In the genomic region with DNA sequence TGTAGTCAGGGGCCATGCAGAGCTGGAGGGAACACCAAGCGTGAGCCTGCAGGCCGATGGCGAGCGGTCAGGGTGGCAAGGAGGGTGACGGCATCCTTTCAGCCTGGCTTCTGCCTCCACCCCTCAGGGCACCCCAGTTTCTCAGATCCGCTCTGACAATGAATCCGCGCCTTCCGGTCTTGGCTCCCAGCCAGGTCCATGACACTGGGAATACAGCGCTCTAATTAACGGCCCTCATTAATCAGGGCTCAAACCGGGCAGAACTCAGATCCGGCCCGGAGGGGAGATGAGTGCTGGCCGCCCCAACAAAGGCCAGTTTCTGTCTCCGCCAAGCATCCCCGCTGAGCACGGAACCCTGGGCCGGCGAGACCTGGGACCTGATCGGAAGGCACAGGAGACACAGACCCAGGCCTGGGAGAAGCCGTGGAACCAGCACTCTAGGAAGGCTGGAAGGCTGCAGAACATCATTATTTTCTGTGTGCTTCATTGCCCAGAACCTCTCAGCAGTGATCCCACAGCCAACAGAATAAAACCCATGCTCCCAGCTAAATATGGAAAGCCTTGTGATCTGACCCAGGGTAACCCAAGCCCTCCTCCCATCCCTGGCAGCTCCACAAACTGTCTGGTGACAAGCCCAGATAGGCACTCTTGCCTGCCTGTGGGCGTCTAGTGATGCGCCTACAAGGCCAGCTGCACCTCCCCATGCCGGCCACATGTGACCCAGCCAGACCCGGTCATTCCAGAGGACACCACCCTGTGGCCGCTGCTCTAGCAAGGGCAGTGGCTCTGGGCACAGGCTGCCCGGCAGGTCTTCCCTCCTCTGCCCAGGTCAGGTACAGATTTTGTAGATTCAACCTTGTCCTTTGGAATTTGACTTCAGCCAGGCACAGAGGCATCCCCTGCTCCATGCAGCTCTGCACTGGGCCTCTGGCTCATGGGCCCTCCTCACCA, we compare ENCODE assay signal across 15 cellular contexts.
DNase-seq lines count a peak whose midpoint lies in the region; ATAC-seq, FAIRE-seq and TF ChIP-seq lines count a peak whose summit lies in the region.
"Had no signal": no experiment of that assay in that cellular context is flagged by ENCODE, and none has a peak within 500 bp of the region (broad histone marks: within the 10 kb centered on the region; RNA-seq: fewer than 3 reads in every experiment).

No MANE protein-coding gene starts in this region.

- H4K8ac ChIP-seq in neuronal stem cell (ENCODE audit: low read depth, low read length) = no peak overlapping the region

- H2BK15ac ChIP-seq in neuronal stem cell (ENCODE audit: low read length) = no peak overlapping the region

- TF ChIP-seq CTCF in BE2C (IDR thresholded peaks at IDR 0.05; ENCODE audit: low read depth, low read length) (peak; percentile 8; the same call in 1 of the 2 replicates), Panc1 (IDR thresholded peaks at IDR 0.05) (no peak), natural killer cell (IDR thresholded peaks at IDR 0.05) (no peak)

- H3K4me3 Mint-ChIP-seq in natural killer cell = no peak overlapping the region
- H3K4me3 Mint-ChIP-seq: activated naive CD8-positive, alpha-beta T cell; mesothelial cell of epicardium had no signal

- no peaks in the 10 kb centered on the region for H3K36me3 ChIP-seq in BE2C
- H3K36me3 ChIP-seq in Panc1 (ENCODE audit: control insufficient read depth, insufficient read depth, low read length) = no peaks in the 10 kb centered on the region
- no peaks in the 10 kb centered on the region for H3K36me3 ChIP-seq in neuronal stem cell (replicated peaks in 1 of 2; ENCODE audit: control insufficient read depth in 2 of 2, insufficient read depth in 2 of 2, low read length in 2 of 2)

- POLR2A ChIA-PET in Panc1 (lab: Charles Lee) = no interaction called here

- intact Hi-C loops in Panc1 (cut with micrococcal nuclease; ENCODE audit: unreplicated experiment) = no loop called here
- intact Hi-C loops in cardiac septum (cut with DNase I) = loop anchor here (1.0 to 5.0 kb wide), 3 partner anchors 77 to 157 kb away; no protein-coding TSS in a partner anchor
- intact Hi-C loops in natural killer cell (cut with micrococcal nuclease) = no loop called here

- BruUV-seq in Panc1 (replicated peaks; lab: Mats Ljungman, UMichigan) = no TSS peak

- no peaks in the 10 kb centered on the region for H3K36me3 Mint-ChIP-seq in natural killer cell
- H3K36me3 Mint-ChIP-seq: activated naive CD8-positive, alpha-beta T cell; mesothelial cell of epicardium had no signal

- no peak overlapping the region for H3K9ac ChIP-seq in neuronal stem cell (ENCODE audit: low read depth, low read length, poor library complexity)

- CTCF ChIA-PET in Panc1 (lab: Charles Lee) = no interaction called here

- no peaks in the 10 kb centered on the region for H3K9me3 ChIP-seq in BE2C
- no peaks in the 10 kb centered on the region for H3K9me3 ChIP-seq in Panc1 (ENCODE audit: control insufficient read depth, insufficient read depth, low read depth, low read length)
- no peaks in the 10 kb centered on the region for H3K9me3 ChIP-seq in neuronal stem cell (replicated peaks in 1 of 2; ENCODE audit: control insufficient read depth in 2 of 2, insufficient read depth in 1 of 2, low read depth in 1 of 2, low read length in 2 of 2)

- DNase-seq in BE2C (peak; percentile 58), Panc1 (ENCODE audit: low read depth, low spot score) (no peak), cardiac septum (ENCODE audit: low spot score) (peak; percentile 90), neuronal stem cell (ENCODE audit: low spot score) (no peak), natural killer cell (no peak), GM19239 (ENCODE audit: insufficient read length, low spot score) (no peak), HTR-8/SVneo (ENCODE audit: insufficient read length, low spot score) (no peak)
- DNase-seq: dermis blood vessel endothelial cell, MV-4-11, T1000 had no signal

- H3K27me3 ChIP-seq in BE2C = no peaks in the 10 kb centered on the region
- no peaks in the 10 kb centered on the region for H3K27me3 ChIP-seq in Panc1 (ENCODE audit: control insufficient read depth, insufficient read depth, low read length)
- H3K27me3 ChIP-seq in neuronal stem cell (ENCODE audit: control insufficient read depth in 3 of 3, insufficient read depth in 3 of 3, low read depth in 1 of 3, low read length in 3 of 3) = no peaks in the 10 kb centered on the region

- H3K18ac ChIP-seq in neuronal stem cell (ENCODE audit: low read length) = peak overlapping the region; percentile 78

- ATAC-seq in Panc1 (peak; percentile 61), natural killer cell (no peak), HG02588 (IDR thresholded peaks at IDR 0.05; ENCODE audit: unreplicated experiment) (no peak)

- no peak overlapping the region for H3K4me2 ChIP-seq in neuronal stem cell (ENCODE audit: insufficient read depth, low read length, poor library complexity, severe bottlenecking)

- H3K9me3 Mint-ChIP-seq in natural killer cell = no peaks in the 10 kb centered on the region
- H3K9me3 Mint-ChIP-seq: mesothelial cell of epicardium had no signal

- H3K79me1 ChIP-seq in neuronal stem cell (ENCODE audit: low read depth, low read length) = no peaks in the 10 kb centered on the region

- no peak overlapping the region for H2BK12ac ChIP-seq in neuronal stem cell (ENCODE audit: low read length)

- H3K23ac ChIP-seq in neuronal stem cell (ENCODE audit: low read depth, low read length, poor library complexity) = peak overlapping the region; percentile 27

- WGBS in neuronal stem cell (ENCODE audit: extremely low coverage in 2 of 2, insufficient read length in 2 of 2, insufficient replicate concordance in 1 of 2), 2 donors = no CpG with 5 or more reads among the region's 28 CpGs

- no peaks in the 10 kb centered on the region for H3K27me3 Mint-ChIP-seq in natural killer cell (ENCODE audit: low read depth in 2 of 2)
- H3K27me3 Mint-ChIP-seq: activated naive CD8-positive, alpha-beta T cell had no signal

- H3K14ac ChIP-seq in neuronal stem cell (ENCODE audit: low read length) = no peak overlapping the region

- H3K27ac ChIP-seq in Panc1 (ENCODE audit: low read length) = no peak overlapping the region
- H3K27ac ChIP-seq in neuronal stem cell (replicated peaks; ENCODE audit: low read length) = no peak overlapping the region
- H3K27ac ChIP-seq: HL-60 had no signal

- H2AFZ ChIP-seq in neuronal stem cell (ENCODE audit: low read length) = no peak overlapping the region

- no peak overlapping the region for H4K91ac ChIP-seq in neuronal stem cell (ENCODE audit: low read depth, low read length, poor library complexity)

- peak overlapping the region; percentile 71 for H2AK5ac ChIP-seq in neuronal stem cell (ENCODE audit: low read depth, low read length)

- H3K4me1 ChIP-seq in BE2C = peaks cover 10% of the 10 kb centered on the region
- no peaks in the 10 kb centered on the region for H3K4me1 ChIP-seq in Panc1 (ENCODE audit: control insufficient read depth, insufficient read depth, low read length)
- H3K4me1 ChIP-seq in neuronal stem cell (ENCODE audit: control insufficient read depth in 2 of 2, insufficient read depth in 1 of 2, low read depth in 1 of 2, low read length in 2 of 2) = no peaks in the 10 kb centered on the region

- H3K4me3 ChIP-seq in BE2C (ENCODE audit: low read depth, low read length) = peak overlapping the region; percentile 44
- H3K4me3 ChIP-seq in Panc1 (ENCODE audit: low read depth in 2 of 2, low read length in 2 of 2) = no peak overlapping the region
- peak overlapping the region in 1 of 2 donors; percentile 30 for H3K4me3 ChIP-seq in neuronal stem cell (ENCODE audit: low read length in 2 of 2)

- no peak overlapping the region for H3K27ac Mint-ChIP-seq in natural killer cell
- H3K27ac Mint-ChIP-seq: activated naive CD8-positive, alpha-beta T cell; mesothelial cell of epicardium had no signal

- in situ Hi-C loops in Panc1 (cut with HindIII; ENCODE audit: low pct_unique_long_range_greater_than_20kb, low sequenced_read_pairs) = no loop called here

- no peak for FAIRE-seq in GM19239 (lab: Jason Lieb, UNC)
- FAIRE-seq in HTR-8/SVneo (lab: Jason Lieb, UNC) = no peak
- FAIRE-seq: G401.6 had no signal

- H3K4ac ChIP-seq in neuronal stem cell (ENCODE audit: low read length) = no peak overlapping the region

- no peak overlapping the region for H2BK120ac ChIP-seq in neuronal stem cell (ENCODE audit: low read depth, low read length)

- no peaks in the 10 kb centered on the region for H3K4me1 Mint-ChIP-seq in natural killer cell

- no peak overlapping the region for H2BK5ac ChIP-seq in neuronal stem cell (ENCODE audit: low read length)

Comparison
In these comparisons a context has a peak if more than half of its experiments do, and no peak if none do; other contexts are left out.
1. DNase-seq: peak in BE2C (single experiment) and cardiac septum (single experiment); none in Panc1 (single experiment), neuronal stem cell (single experiment), natural killer cell (single experiment), GM19239 (single experiment) and HTR-8/SVneo (single experiment).